Comparison of ENCODE assay signal across 26 cellular contexts in genomic region chr15:25786040-25786439, GRCh38.
DNase-seq lines count a peak whose midpoint lies in the region; ATAC-seq and TF ChIP-seq lines count a peak whose summit lies in the region.
"Had no signal": no experiment of that assay in that cellular context is flagged by ENCODE, and none has a peak within 500 bp of the region (broad histone marks: within the 10 kb centered on the region; RNA-seq: fewer than 3 reads in every experiment).

No MANE protein-coding gene starts in this region.

- H3K4me3 Mint-ChIP-seq in HFFc6: peak overlapping the region; percentile 81
- peak overlapping the region; percentile 49 for H3K4me3 Mint-ChIP-seq in chondrocyte (ENCODE audit: unreplicated experiment)
- H3K4me3 Mint-ChIP-seq in naive thymus-derived CD8-positive, alpha-beta T cell: no peak overlapping the region
- H3K4me3 Mint-ChIP-seq in stimulated activated memory B cell treated with anti-CD40 and anti-IgM and Interleukin-4, amounts not matched to agents 10 μg/mL and 1 μg/mL and 100 μg/mL, for 72 hours: no peak overlapping the region
- H3K4me3 Mint-ChIP-seq: activated B cell treated with CpG ODN at 0.5 μM for 24 hours; activated CD8-positive, alpha-beta memory T cell treated with anti-CD3 and anti-CD28 coated beads, Interleukin-2, amount 10 ng/mL, durations not matched to agents 7 days and 5 days; CD8-positive, alpha-beta memory T cell; mesothelial cell of epicardium; natural killer cell treated with Interleukin-12 subunit alpha and Interleukin-12 subunit beta and Interleukin-15 and Interleukin-18, amount 100 ng/mL, for 72 hours had no signal

- no peak for TF ChIP-seq CTCF in HFFc6 (IDR thresholded peaks at IDR 0.05)
- TF ChIP-seq CTCF in chondrocyte (IDR thresholded peaks at IDR 0.05): no peak

- POLR2A ChIA-PET in naive thymus-derived CD8-positive, alpha-beta T cell (lab: Charles Lee): no interaction called here

- DNase-seq in HFFc6 (no peak), chondrocyte (ENCODE audit: low spot score) (peak; percentile 86), G401 (ENCODE audit: low spot score) (no peak), NCI-H524 treated with DMSO at 0.1 percent for 48 hours (lab: John Stamatoyannopoulos, UW) (no peak)
- no peak for DNase-seq in naive thymus-derived CD8-positive, alpha-beta T cell
- no peak for DNase-seq in stimulated activated CD8-positive, alpha-beta memory T cell treated with anti-CD3 and anti-CD28 coated beads, Interleukin-4, amount 100 ng/mL, for 48 hours
- DNase-seq: activated B cell treated with CpG ODN at 0.5 μM for 24 hours; activated CD8-positive, alpha-beta memory T cell treated with anti-CD3 and anti-CD28 coated beads, Interleukin-2, amount 10 ng/mL, durations not matched to agents 7 days and 5 days; activated naive CD4-positive, alpha-beta T cell treated with anti-CD3 and anti-CD28 coated beads, Interleukin-2, amount 50 U/mL, for 16 hours; anterior cingulate cortex; CD8-positive, alpha-beta memory T cell; dermis blood vessel endothelial cell; DMS 273 treated with DMSO at 0.1 percent for 48 hours; hypothalamus; left ventricle myocardium inferior; NCI-H1048; NCI-H1694 treated with DMSO at 0.1 percent for 48 hours; NCI-H526; SHP77 treated with DMSO at 0.1 percent for 48 hours; stimulated activated naive CD8-positive, alpha-beta T cell treated with anti-CD3 and anti-CD28 coated beads, Interleukin-15, Interleukin-2, amounts not matched to agents 100 U/mL and 50 U/mL, for 24 hours; SW 1271; thyroid gland had no signal

- peaks cover 16% of the 10 kb centered on the region for H3K36me3 Mint-ChIP-seq in HFFc6 (ENCODE audit: low read depth)
- peaks cover 5% of the 10 kb centered on the region for H3K36me3 Mint-ChIP-seq in chondrocyte (ENCODE audit: low read depth)
- H3K36me3 Mint-ChIP-seq in naive thymus-derived CD8-positive, alpha-beta T cell: peaks cover 0 to 6% (median 0%) of the 10 kb centered on the region in 3 donors
- H3K36me3 Mint-ChIP-seq in stimulated activated memory B cell treated with anti-CD40 and anti-IgM and Interleukin-4, amounts not matched to agents 10 μg/mL and 1 μg/mL and 100 μg/mL, for 72 hours: no peaks in the 10 kb centered on the region
- H3K36me3 Mint-ChIP-seq: mesothelial cell of epicardium; natural killer cell treated with Interleukin-12 subunit alpha and Interleukin-12 subunit beta and Interleukin-15 and Interleukin-18, amount 100 ng/mL, for 72 hours had no signal

- H3K9me3 Mint-ChIP-seq in HFFc6 (no peaks in the 10 kb centered on the region), chondrocyte (ENCODE audit: low read depth) (no peaks in the 10 kb centered on the region)
- H3K9me3 Mint-ChIP-seq in naive thymus-derived CD8-positive, alpha-beta T cell: no peaks in the 10 kb centered on the region
- no peaks in the 10 kb centered on the region for H3K9me3 Mint-ChIP-seq in stimulated activated memory B cell treated with anti-CD40 and anti-IgM and Interleukin-4, amounts not matched to agents 10 μg/mL and 1 μg/mL and 100 μg/mL, for 72 hours
- H3K9me3 Mint-ChIP-seq: activated B cell treated with CpG ODN at 0.5 μM for 24 hours; mesothelial cell of epicardium; natural killer cell treated with Interleukin-12 subunit alpha and Interleukin-12 subunit beta and Interleukin-15 and Interleukin-18, amount 100 ng/mL, for 72 hours had no signal

- H3K27ac Mint-ChIP-seq in HFFc6: peak overlapping the region; percentile 99
- H3K27ac Mint-ChIP-seq in chondrocyte (ENCODE audit: unreplicated experiment): peak overlapping the region; percentile 98
- peak overlapping the region in 6 of 10 donors; percentile 20 to 75 (median 50) for H3K27ac Mint-ChIP-seq in naive thymus-derived CD8-positive, alpha-beta T cell
- H3K27ac Mint-ChIP-seq in stimulated activated memory B cell treated with anti-CD40 and anti-IgM and Interleukin-4, amounts not matched to agents 10 μg/mL and 1 μg/mL and 100 μg/mL, for 72 hours: no peak overlapping the region
- H3K27ac Mint-ChIP-seq: activated B cell treated with CpG ODN at 0.5 μM for 24 hours; mesothelial cell of epicardium; natural killer cell treated with Interleukin-12 subunit alpha and Interleukin-12 subunit beta and Interleukin-15 and Interleukin-18, amount 100 ng/mL, for 72 hours had no signal

- ATAC-seq in naive thymus-derived CD8-positive, alpha-beta T cell: no peak
- peak; percentile 17 for ATAC-seq in stimulated activated memory B cell treated with anti-CD40 and anti-IgM and Interleukin-4, amounts not matched to agents 10 μg/mL and 1 μg/mL and 100 μg/mL, for 72 hours
- ATAC-seq in GM19328 (IDR thresholded peaks at IDR 0.05; ENCODE audit: unreplicated experiment): no peak
- ATAC-seq: activated CD8-positive, alpha-beta memory T cell treated with anti-CD3 and anti-CD28 coated beads, Interleukin-2, amount 10 ng/mL, durations not matched to agents 7 days and 5 days; stimulated activated naive CD8-positive, alpha-beta T cell treated with anti-CD3 and anti-CD28 coated beads, Interleukin-15, Interleukin-2, amounts not matched to agents 100 U/mL and 50 U/mL, for 24 hours had no signal

- H3K27me3 Mint-ChIP-seq in HFFc6 (ENCODE audit: insufficient read depth): no peaks in the 10 kb centered on the region
- no peaks in the 10 kb centered on the region for H3K27me3 Mint-ChIP-seq in chondrocyte (ENCODE audit: low read depth)
- H3K27me3 Mint-ChIP-seq in naive thymus-derived CD8-positive, alpha-beta T cell: no peaks in the 10 kb centered on the region
- H3K27me3 Mint-ChIP-seq in stimulated activated memory B cell treated with anti-CD40 and anti-IgM and Interleukin-4, amounts not matched to agents 10 μg/mL and 1 μg/mL and 100 μg/mL, for 72 hours: peaks cover 35% of the 10 kb centered on the region
- H3K27me3 Mint-ChIP-seq: activated CD8-positive, alpha-beta memory T cell treated with anti-CD3 and anti-CD28 coated beads, Interleukin-2, amount 10 ng/mL, durations not matched to agents 7 days and 5 days; CD8-positive, alpha-beta memory T cell; natural killer cell treated with Interleukin-12 subunit alpha and Interleukin-12 subunit beta and Interleukin-15 and Interleukin-18, amount 100 ng/mL, for 72 hours had no signal

- in situ Hi-C loops in G401 (cut with HindIII; ENCODE audit: low sequenced_read_pairs): no loop called here

- H3K4me1 Mint-ChIP-seq in HFFc6 (ENCODE audit: low read depth) (peaks cover 87% of the 10 kb centered on the region), chondrocyte (ENCODE audit: low read depth) (peaks cover 89% of the 10 kb centered on the region)
- peaks cover 27 to 62% (median 52%) of the 10 kb centered on the region in 4 donors for H3K4me1 Mint-ChIP-seq in naive thymus-derived CD8-positive, alpha-beta T cell
- H3K4me1 Mint-ChIP-seq in stimulated activated memory B cell treated with anti-CD40 and anti-IgM and Interleukin-4, amounts not matched to agents 10 μg/mL and 1 μg/mL and 100 μg/mL, for 72 hours: peaks cover 10% of the 10 kb centered on the region
- H3K4me1 Mint-ChIP-seq: mesothelial cell of epicardium had no signal

Comparison
In these comparisons a context has a peak if more than half of its experiments do, and no peak if none do; other contexts are left out.
1. H3K4me3 Mint-ChIP-seq: peak in HFFc6 (single experiment) and chondrocyte (single experiment); none in naive thymus-derived CD8-positive, alpha-beta T cell (0 of 10) and stimulated activated memory B cell treated with anti-CD40 and anti-IgM and Interleukin-4, amounts not matched to agents 10 μg/mL and 1 μg/mL and 100 μg/mL, for 72 hours (single experiment).